1 cellular context compared by ENCODE assay signal in genomic region chr3:149713730-149714654, GRCh38.
TF ChIP-seq lines count a peak whose summit lies in the region.

No MANE protein-coding gene starts in this region.

TF ChIP-seq in HepG2, 621 proteins besides CTCF, POLR2A, EP300 and RAD21 (continued from another document and continues in another):
- TF ChIP-seq ZNF841 (CRISPR knock-in tag; IDR thresholded peaks at IDR 0.05; ENCODE audit: borderline replicate concordance) (no peak), DMAP1 (CRISPR knock-in tag; IDR thresholded peaks at IDR 0.05) (peak; percentile 67; the same call in 1 of the 2 replicates), NFKBIZ (CRISPR knock-in tag; IDR thresholded peaks at IDR 0.05) (no peak), MLXIP (CRISPR knock-in tag; IDR thresholded peaks at IDR 0.05; ENCODE audit: borderline replicate concordance) (no peak), ZNF547 (CRISPR knock-in tag; IDR thresholded peaks at IDR 0.05) (peak; percentile 72; the same call in 1 of the 2 replicates), ZFY (CRISPR knock-in tag; IDR thresholded peaks at IDR 0.05) (peak; percentile 69; the same call in 1 of the 2 replicates), CAMTA2 (CRISPR knock-in tag; IDR thresholded peaks at IDR 0.05; ENCODE audit: borderline replicate concordance) (peak; percentile 56; the same call in 1 of the 2 replicates), U2AF2 (IDR thresholded peaks at IDR 0.05; ENCODE audit: low read depth, low read length) (no peak), ZBTB7B (CRISPR knock-in tag; IDR thresholded peaks at IDR 0.05) (peak; percentile 80), TEAD3 (CRISPR knock-in tag; optimal IDR thresholded peaks at IDR 0.05; ENCODE audit: borderline replicate concordance) (no peak), CHD4 (IDR thresholded peaks at IDR 0.05; ENCODE audit: borderline replicate concordance, low read length) (no peak), ZNF558 (CRISPR knock-in tag; IDR thresholded peaks at IDR 0.05; ENCODE audit: borderline replicate concordance) (peak; percentile 29; the same call in 1 of the 2 replicates), KMT2B (CRISPR knock-in tag; IDR thresholded peaks at IDR 0.05) (0 out of 2 replicates have a peak, but pooled peaks have one; percentile 39), ZNF724P (CRISPR knock-in tag; IDR thresholded peaks at IDR 0.05; ENCODE audit: borderline replicate concordance) (0 out of 2 replicates have a peak, but pooled peaks have one; percentile 45), ZNF253 (CRISPR knock-in tag; IDR thresholded peaks at IDR 0.05; ENCODE audit: borderline replicate concordance) (no peak), ZNF652 (CRISPR knock-in tag; IDR thresholded peaks at IDR 0.05; ENCODE audit: borderline replicate concordance, low read depth) (no peak), PHB2 (IDR thresholded peaks at IDR 0.05; ENCODE audit: partially characterized antibody) (no peak), HNF1A (IDR thresholded peaks at IDR 0.05; ENCODE audit: low read depth) (no peak), HNF1A (CRISPR knock-in tag; IDR thresholded peaks at IDR 0.05; ENCODE audit: borderline replicate concordance) (0 out of 2 replicates have a peak, but pooled peaks have one; percentile 16), DPF2 (CRISPR knock-in tag; IDR thresholded peaks at IDR 0.05; ENCODE audit: borderline replicate concordance, low read depth) (peak; percentile 70; the same call in 1 of the 2 replicates), MEIS2 (CRISPR knock-in tag; IDR thresholded peaks at IDR 0.05) (no peak), TERF1 (CRISPR knock-in tag; IDR thresholded peaks at IDR 0.05) (no peak), SOX6 (IDR thresholded peaks at IDR 0.05) (no peak), SOX6 (CRISPR knock-in tag; IDR thresholded peaks at IDR 0.05) (peak; percentile 68), MYNN (CRISPR knock-in tag; IDR thresholded peaks at IDR 0.05; ENCODE audit: low read depth) (no peak), CCDC6 (CRISPR knock-in tag; IDR thresholded peaks at IDR 0.05) (0 out of 2 replicates have a peak, but pooled peaks have one; percentile 40)
- TF ChIP-seq, protein P1, sequence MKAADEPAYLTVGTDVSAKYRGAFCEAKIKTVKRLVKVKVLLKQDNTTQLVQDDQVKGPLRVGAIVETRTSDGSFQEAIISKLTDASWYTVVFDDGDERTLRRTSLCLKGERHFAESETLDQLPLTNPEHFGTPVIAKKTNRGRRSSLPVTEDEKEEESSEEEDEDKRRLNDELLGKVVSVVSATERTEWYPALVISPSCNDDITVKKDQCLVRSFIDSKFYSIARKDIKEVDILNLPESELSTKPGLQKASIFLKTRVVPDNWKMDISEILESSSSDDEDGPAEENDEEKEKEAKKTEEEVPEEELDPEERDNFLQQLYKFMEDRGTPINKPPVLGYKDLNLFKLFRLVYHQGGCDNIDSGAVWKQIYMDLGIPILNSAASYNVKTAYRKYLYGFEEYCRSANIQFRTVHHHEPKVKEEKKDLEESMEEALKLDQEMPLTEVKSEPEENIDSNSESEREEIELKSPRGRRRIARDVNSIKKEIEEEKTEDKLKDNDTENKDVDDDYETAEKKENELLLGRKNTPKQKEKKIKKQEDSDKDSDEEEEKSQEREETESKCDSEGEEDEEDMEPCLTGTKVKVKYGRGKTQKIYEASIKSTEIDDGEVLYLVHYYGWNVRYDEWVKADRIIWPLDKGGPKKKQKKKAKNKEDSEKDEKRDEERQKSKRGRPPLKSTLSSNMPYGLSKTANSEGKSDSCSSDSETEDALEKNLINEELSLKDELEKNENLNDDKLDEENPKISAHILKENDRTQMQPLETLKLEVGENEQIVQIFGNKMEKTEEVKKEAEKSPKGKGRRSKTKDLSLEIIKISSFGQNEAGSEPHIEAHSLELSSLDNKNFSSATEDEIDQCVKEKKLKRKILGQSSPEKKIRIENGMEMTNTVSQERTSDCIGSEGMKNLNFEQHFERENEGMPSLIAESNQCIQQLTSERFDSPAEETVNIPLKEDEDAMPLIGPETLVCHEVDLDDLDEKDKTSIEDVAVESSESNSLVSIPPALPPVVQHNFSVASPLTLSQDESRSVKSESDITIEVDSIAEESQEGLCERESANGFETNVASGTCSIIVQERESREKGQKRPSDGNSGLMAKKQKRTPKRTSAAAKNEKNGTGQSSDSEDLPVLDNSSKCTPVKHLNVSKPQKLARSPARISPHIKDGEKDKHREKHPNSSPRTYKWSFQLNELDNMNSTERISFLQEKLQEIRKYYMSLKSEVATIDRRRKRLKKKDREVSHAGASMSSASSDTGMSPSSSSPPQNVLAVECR (CRISPR knock-in tag; IDR thresholded peaks at IDR 0.05; ENCODE audit: borderline replicate concordance): peak; percentile 41; the same call in 1 of the 2 replicates
- TF ChIP-seq, protein P2, sequence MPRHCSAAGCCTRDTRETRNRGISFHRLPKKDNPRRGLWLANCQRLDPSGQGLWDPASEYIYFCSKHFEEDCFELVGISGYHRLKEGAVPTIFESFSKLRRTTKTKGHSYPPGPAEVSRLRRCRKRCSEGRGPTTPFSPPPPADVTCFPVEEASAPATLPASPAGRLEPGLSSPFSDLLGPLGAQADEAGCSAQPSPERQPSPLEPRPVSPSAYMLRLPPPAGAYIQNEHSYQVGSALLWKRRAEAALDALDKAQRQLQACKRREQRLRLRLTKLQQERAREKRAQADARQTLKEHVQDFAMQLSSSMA (CRISPR knock-in tag; IDR thresholded peaks at IDR 0.05): 0 out of 2 replicates have a peak, but pooled peaks have one; percentile 34
- TF ChIP-seq, protein P3, sequence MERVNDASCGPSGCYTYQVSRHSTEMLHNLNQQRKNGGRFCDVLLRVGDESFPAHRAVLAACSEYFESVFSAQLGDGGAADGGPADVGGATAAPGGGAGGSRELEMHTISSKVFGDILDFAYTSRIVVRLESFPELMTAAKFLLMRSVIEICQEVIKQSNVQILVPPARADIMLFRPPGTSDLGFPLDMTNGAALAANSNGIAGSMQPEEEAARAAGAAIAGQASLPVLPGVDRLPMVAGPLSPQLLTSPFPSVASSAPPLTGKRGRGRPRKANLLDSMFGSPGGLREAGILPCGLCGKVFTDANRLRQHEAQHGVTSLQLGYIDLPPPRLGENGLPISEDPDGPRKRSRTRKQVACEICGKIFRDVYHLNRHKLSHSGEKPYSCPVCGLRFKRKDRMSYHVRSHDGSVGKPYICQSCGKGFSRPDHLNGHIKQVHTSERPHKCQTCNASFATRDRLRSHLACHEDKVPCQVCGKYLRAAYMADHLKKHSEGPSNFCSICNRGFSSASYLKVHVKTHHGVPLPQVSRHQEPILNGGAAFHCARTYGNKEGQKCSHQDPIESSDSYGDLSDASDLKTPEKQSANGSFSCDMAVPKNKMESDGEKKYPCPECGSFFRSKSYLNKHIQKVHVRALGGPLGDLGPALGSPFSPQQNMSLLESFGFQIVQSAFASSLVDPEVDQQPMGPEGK (CRISPR knock-in tag; IDR thresholded peaks at IDR 0.05): 0 out of 2 replicates have a peak, but pooled peaks have one; percentile 12
- TF ChIP-seq, protein P4, sequence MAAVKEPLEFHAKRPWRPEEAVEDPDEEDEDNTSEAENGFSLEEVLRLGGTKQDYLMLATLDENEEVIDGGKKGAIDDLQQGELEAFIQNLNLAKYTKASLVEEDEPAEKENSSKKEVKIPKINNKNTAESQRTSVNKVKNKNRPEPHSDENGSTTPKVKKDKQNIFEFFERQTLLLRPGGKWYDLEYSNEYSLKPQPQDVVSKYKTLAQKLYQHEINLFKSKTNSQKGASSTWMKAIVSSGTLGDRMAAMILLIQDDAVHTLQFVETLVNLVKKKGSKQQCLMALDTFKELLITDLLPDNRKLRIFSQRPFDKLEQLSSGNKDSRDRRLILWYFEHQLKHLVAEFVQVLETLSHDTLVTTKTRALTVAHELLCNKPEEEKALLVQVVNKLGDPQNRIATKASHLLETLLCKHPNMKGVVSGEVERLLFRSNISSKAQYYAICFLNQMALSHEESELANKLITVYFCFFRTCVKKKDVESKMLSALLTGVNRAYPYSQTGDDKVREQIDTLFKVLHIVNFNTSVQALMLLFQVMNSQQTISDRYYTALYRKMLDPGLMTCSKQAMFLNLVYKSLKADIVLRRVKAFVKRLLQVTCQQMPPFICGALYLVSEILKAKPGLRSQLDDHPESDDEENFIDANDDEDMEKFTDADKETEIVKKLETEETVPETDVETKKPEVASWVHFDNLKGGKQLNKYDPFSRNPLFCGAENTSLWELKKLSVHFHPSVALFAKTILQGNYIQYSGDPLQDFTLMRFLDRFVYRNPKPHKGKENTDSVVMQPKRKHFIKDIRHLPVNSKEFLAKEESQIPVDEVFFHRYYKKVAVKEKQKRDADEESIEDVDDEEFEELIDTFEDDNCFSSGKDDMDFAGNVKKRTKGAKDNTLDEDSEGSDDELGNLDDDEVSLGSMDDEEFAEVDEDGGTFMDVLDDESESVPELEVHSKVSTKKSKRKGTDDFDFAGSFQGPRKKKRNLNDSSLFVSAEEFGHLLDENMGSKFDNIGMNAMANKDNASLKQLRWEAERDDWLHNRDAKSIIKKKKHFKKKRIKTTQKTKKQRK (IDR thresholded peaks at IDR 0.05; ENCODE audit: low read length): no peak
- TF ChIP-seq, protein P5, sequence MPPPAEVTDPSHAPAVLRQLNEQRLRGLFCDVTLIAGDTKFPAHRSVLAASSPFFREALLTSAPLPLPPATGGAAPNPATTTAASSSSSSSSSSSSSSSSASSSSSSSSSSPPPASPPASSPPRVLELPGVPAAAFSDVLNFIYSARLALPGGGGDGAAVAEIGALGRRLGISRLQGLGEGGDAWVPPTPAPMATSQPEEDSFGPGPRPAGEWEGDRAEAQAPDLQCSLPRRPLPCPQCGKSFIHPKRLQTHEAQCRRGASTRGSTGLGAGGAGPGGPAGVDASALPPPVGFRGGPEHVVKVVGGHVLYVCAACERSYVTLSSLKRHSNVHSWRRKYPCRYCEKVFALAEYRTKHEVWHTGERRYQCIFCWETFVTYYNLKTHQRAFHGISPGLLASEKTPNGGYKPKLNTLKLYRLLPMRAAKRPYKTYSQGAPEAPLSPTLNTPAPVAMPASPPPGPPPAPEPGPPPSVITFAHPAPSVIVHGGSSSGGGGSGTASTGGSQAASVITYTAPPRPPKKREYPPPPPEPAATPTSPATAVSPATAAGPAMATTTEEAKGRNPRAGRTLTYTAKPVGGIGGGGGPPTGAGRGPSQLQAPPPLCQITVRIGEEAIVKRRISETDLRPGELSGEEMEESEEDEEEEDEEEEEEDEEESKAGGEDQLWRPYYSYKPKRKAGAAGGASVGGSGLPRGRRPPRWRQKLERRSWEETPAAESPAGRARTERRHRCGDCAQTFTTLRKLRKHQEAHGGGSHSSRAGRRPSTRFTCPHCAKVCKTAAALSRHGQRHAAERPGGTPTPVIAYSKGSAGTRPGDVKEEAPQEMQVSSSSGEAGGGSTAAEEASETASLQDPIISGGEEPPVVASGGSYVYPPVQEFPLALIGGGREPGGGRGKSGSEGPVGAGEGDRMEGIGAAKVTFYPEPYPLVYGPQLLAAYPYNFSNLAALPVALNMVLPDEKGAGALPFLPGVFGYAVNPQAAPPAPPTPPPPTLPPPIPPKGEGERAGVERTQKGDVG (CRISPR knock-in tag; IDR thresholded peaks at IDR 0.05; ENCODE audit: borderline replicate concordance): peak; percentile 76; the same call in 1 of the 2 replicates
